In the genomic region with DNA sequence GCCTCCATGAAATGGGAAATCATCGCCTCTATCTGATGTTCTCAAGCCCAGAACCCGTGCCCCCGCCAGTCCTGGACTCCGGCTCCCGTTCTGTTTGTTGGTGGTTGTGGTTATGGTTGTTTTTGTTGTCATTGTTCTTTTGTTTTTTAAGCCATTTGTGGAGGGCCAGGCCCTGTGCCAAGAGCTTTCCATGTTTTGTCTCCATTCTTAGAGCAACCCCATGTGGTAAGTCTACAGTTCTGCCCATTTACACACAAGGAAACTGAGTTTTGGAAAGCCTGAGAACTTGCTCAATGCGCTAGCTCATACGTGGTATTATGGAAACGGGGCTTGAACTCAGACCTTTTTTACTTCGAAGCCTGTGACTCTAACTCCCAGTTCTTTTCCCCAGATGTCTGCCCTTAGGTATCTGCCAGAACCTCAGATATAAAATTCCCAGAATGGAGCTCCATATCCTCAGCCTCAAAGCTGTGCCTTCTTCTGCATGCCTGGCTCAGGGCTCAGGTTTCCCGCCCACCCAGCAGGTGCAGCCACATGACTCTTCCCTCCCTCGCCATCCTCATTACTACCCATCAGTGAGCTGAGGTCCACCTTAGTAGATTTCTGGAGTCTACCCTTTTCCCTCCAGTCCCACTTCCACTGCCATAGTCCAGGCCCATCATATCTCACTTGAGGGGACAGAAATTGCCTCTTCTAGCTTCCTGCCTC, we compare ENCODE assay signal across 1 cellular context.
TF ChIP-seq lines count a peak whose summit lies in the region.

No MANE protein-coding gene starts in this region.

TF ChIP-seq in endothelial cell of umbilical vein, 7 proteins besides CTCF, POLR2A, EP300 and RAD21 (continued from another document):
- TF ChIP-seq FOS (IDR thresholded peaks at IDR 0.05; ENCODE audit: borderline replicate concordance, insufficient read depth, low read length) (no peak), EZH2 (IDR thresholded peaks at IDR 0.05; ENCODE audit: borderline replicate concordance, low read depth, low read length, severe bottlenecking) (no peak)
- TF ChIP-seq, protein P1, sequence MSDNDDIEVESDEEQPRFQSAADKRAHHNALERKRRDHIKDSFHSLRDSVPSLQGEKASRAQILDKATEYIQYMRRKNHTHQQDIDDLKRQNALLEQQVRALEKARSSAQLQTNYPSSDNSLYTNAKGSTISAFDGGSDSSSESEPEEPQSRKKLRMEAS (IDR thresholded peaks at IDR 0.05; ENCODE audit: insufficient read depth, insufficient read length): no peak
